In genomic region chrX:389021-389441, GRCh38 we compare ENCODE assay signal across 19 cellular contexts. TPM values are rescaled to one million over a fixed set of nuclear protein-coding genes. Genes with fewer than 3 reads are reported as not detected.
DNase-seq lines count a peak whose midpoint lies in the region; ATAC-seq and TF ChIP-seq lines count a peak whose summit lies in the region.
"Had no signal": no experiment of that assay in that cellular context is flagged by ENCODE, and none has a peak within 500 bp of the region (broad histone marks: within the 10 kb centered on the region; RNA-seq: fewer than 3 reads in every experiment).

No MANE protein-coding gene starts in this region.

- H3K9me3 ChIP-seq in heart left ventricle: no peaks in the 10 kb centered on the region
- no peaks in the 10 kb centered on the region for H3K9me3 ChIP-seq in thyroid gland
- no peaks in the 10 kb centered on the region for H3K9me3 ChIP-seq in upper lobe of left lung
- H3K9me3 ChIP-seq: right atrium auricular region, SK-N-SH had no signal

- intact Hi-C loops in left ventricle myocardium superior (cut with micrococcal nuclease) (no loop called here), heart left ventricle (cut with DNase I) (loop anchor here in 1 of 10 donors (5.0 kb wide), 1 partner anchor 72 kb away; the partner anchor contains the start of gene GTPBP6), natural killer cell (cut with micrococcal nuclease) (no loop called here), thyroid gland (cut with DNase I) (loop anchor here (5.0 kb wide), 1 partner anchor 72 kb away; the partner anchor contains the start of gene GTPBP6)

- TF ChIP-seq CTCF in heart left ventricle (IDR thresholded peaks at IDR 0.05) (no peak), natural killer cell (IDR thresholded peaks at IDR 0.05) (no peak), thyroid gland (IDR thresholded peaks at IDR 0.05) (no peak), upper lobe of left lung (IDR thresholded peaks at IDR 0.05) (no peak)

- H3K27ac Mint-ChIP-seq in natural killer cell: peak overlapping the region in 1 of 2 donors; percentile 59

- no peaks in the 10 kb centered on the region for H3K9me3 Mint-ChIP-seq in natural killer cell
- H3K9me3 Mint-ChIP-seq: activated naive CD4-positive, alpha-beta T cell treated with anti-CD3 and anti-CD28 coated beads, Interleukin-2, amount 50 U/mL, for 72 hours had no signal

- TF ChIP-seq POLR2A in heart left ventricle (IDR thresholded peaks at IDR 0.05): no peak
- no peak for TF ChIP-seq POLR2A in thyroid gland (IDR thresholded peaks at IDR 0.05)
- no peak for TF ChIP-seq POLR2A in upper lobe of left lung (IDR thresholded peaks at IDR 0.05)

- no peak for ATAC-seq in left ventricle myocardium superior
- no peak for ATAC-seq in heart left ventricle
- ATAC-seq in natural killer cell: no peak
- ATAC-seq in HG03457 (IDR thresholded peaks at IDR 0.05; ENCODE audit: unreplicated experiment): no peak
- no peak for ATAC-seq in upper lobe of left lung (ENCODE audit: low FRiP score in 2 of 2)
- no peak for ATAC-seq in HG02763 (IDR thresholded peaks at IDR 0.05; ENCODE audit: unreplicated experiment)
- ATAC-seq: activated naive CD4-positive, alpha-beta T cell treated with anti-CD3 and anti-CD28 coated beads, Interleukin-2, amount 50 U/mL, for 72 hours; GM23338; left cardiac atrium had no signal

- H3K4me1 ChIP-seq in heart left ventricle: peaks cover 0 to 16% (median 9%) of the 10 kb centered on the region in 12 donors
- H3K4me1 ChIP-seq in thyroid gland: peaks cover 4 to 19% of the 10 kb centered on the region in 2 donors
- peaks cover 6 to 18% (median 6%) of the 10 kb centered on the region in 4 donors for H3K4me1 ChIP-seq in upper lobe of left lung

- H3K36me3 ChIP-seq in heart left ventricle (no peaks in the 10 kb centered on the region), thyroid gland (no peaks in the 10 kb centered on the region), upper lobe of left lung (no peaks in the 10 kb centered on the region)
- H3K36me3 ChIP-seq: right atrium auricular region had no signal

- H3K4me1 Mint-ChIP-seq in natural killer cell: peaks cover 10% of the 10 kb centered on the region in 2 donors

- peak; percentile 27 for DNase-seq in left ventricle myocardium superior
- no peak for DNase-seq in heart left ventricle
- no peak for DNase-seq in natural killer cell
- DNase-seq in thyroid gland: peak; percentile 86 to 87
- DNase-seq in upper lobe of left lung: no peak
- DNase-seq: ACHN; activated CD8-positive, alpha-beta memory T cell treated with anti-CD3 and anti-CD28 coated beads, Interleukin-2, amount 50 U/mL, for 4 hours; cerebellar nuclear complex; left cardiac atrium; NCI-H1092; SK-N-SH; stimulated activated CD4-positive, alpha-beta T cell treated with anti-CD3 and anti-CD28 coated beads, Interleukin-4, amount 100 ng/mL, for 4 hours; WERI-Rb-1 had no signal

- no peak overlapping the region for H3K27ac ChIP-seq in heart left ventricle
- peak overlapping the region; percentile 54 for H3K27ac ChIP-seq in cingulate gyrus (ENCODE audit: low read depth, low read length)
- H3K27ac ChIP-seq in thyroid gland: peak overlapping the region; percentile 66 to 79 (median 75)
- H3K27ac ChIP-seq in upper lobe of left lung: no peak overlapping the region
- H3K27ac ChIP-seq: right atrium auricular region, WERI-Rb-1 had no signal

- H3K4me3 ChIP-seq in heart left ventricle (no peak overlapping the region), thyroid gland (replicated peaks in 1 of 3) (no peak overlapping the region), upper lobe of left lung (no peak overlapping the region)
- H3K4me3 ChIP-seq: GM23338, right atrium auricular region had no signal

- H3K27me3 Mint-ChIP-seq in natural killer cell (ENCODE audit: low read depth in 2 of 2): no peaks in the 10 kb centered on the region

- WGBS in heart left ventricle, 4 donors: 90 to 91% (median 91%) methylated on average over 10 to 12 of the region's 12 CpGs
- 24 to 45% methylated on average over 12 of the region's 12 CpGs for WGBS in thyroid gland, 2 donors
- 98 to 100% methylated on average over 5 to 9 of the region's 12 CpGs for WGBS in upper lobe of left lung, 2 donors

- H3K27me3 ChIP-seq in heart left ventricle (no peaks in the 10 kb centered on the region), thyroid gland (no peaks in the 10 kb centered on the region), upper lobe of left lung (no peaks in the 10 kb centered on the region)
- H3K27me3 ChIP-seq: right atrium auricular region had no signal

- TF ChIP-seq EP300 in upper lobe of left lung (IDR thresholded peaks at IDR 0.05): no peak

- peak overlapping the region; percentile 72 for H3K4me3 Mint-ChIP-seq in natural killer cell

- no peaks in the 10 kb centered on the region for H3K36me3 Mint-ChIP-seq in natural killer cell
- H3K36me3 Mint-ChIP-seq: activated naive CD4-positive, alpha-beta T cell treated with anti-CD3 and anti-CD28 coated beads, Interleukin-2, amount 50 U/mL, for 72 hours had no signal

RNA-seq across cellular contexts. Expression of gene PPP2R3B, which starts 2.3 kb away (rescaled TPM):
- total RNA-seq in left ventricle myocardium superior (194 TPM), heart left ventricle (100 to 1,000 TPM in 8 of 9 donors, 10 to 100 TPM in 1; 98.3 to 186 (median 113) TPM), natural killer cell (10 to 100 TPM; 14.0 to 19.4 (median 14.6) TPM), thyroid gland (10 to 100 TPM in 3 of 4 donors, 1 to 10 TPM in 1; 9.7 to 15.2 (median 12.3) TPM), upper lobe of left lung (10 to 100 TPM in 5 of 6 donors, 1 to 10 TPM in 1; 8.7 to 72.3 (median 15.1) TPM)
- 100 to 1,000 TPM in 1 of 2 donors, 10 to 100 TPM in 1; 60.9 to 181 TPM for polyA plus RNA-seq in heart left ventricle

Comparison
In these comparisons a context has a peak if more than half of its experiments do, and no peak if none do; other contexts are left out.
1. DNase-seq: peak in left ventricle myocardium superior (single experiment) and thyroid gland (2 of 2); none in heart left ventricle (0 of 5), natural killer cell (single experiment) and upper lobe of left lung (0 of 2).
2. H3K27ac ChIP-seq: peak in cingulate gyrus (single experiment) and thyroid gland (3 of 3); none in heart left ventricle (0 of 12) and upper lobe of left lung (0 of 4).